6 cellular contexts compared by ENCODE assay signal in the genomic region with DNA sequence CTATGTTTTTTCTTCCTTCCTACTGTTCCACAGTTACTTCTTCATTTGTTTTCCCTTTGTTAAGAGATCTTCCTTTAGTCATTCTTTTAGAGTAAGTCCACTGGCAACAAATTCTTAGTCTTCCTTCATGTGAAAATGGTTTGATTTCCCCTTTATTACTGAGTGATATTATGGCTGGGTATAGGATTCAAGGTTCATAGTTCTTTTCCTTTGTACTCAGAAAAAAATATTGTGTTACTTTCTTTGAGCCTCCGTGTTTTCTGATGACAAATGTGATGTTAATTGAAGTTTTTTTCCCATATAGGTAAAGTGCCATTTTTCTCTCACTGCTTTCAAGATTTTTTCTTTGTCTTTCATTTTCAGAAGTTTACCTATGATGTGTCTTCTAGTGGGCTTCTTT.
"Had no signal": no experiment of that assay in that cellular context is flagged by ENCODE, and none has a peak within 500 bp of the region (broad histone marks: within the 10 kb centered on the region; RNA-seq: fewer than 3 reads in every experiment).

No MANE protein-coding gene starts in this region.

- H3K4me2 ChIP-seq: KMS-11 had no signal

- H3K27ac ChIP-seq: HL-60, KMS-11 had no signal

- H3K9ac ChIP-seq: KMS-11 had no signal

- DNase-seq: IMR-90, KBM-7, KG1 had no signal

- FAIRE-seq: HTR-8/SVneo had no signal
